ENCODE assay signal across 1 cellular context in the genomic region with DNA sequence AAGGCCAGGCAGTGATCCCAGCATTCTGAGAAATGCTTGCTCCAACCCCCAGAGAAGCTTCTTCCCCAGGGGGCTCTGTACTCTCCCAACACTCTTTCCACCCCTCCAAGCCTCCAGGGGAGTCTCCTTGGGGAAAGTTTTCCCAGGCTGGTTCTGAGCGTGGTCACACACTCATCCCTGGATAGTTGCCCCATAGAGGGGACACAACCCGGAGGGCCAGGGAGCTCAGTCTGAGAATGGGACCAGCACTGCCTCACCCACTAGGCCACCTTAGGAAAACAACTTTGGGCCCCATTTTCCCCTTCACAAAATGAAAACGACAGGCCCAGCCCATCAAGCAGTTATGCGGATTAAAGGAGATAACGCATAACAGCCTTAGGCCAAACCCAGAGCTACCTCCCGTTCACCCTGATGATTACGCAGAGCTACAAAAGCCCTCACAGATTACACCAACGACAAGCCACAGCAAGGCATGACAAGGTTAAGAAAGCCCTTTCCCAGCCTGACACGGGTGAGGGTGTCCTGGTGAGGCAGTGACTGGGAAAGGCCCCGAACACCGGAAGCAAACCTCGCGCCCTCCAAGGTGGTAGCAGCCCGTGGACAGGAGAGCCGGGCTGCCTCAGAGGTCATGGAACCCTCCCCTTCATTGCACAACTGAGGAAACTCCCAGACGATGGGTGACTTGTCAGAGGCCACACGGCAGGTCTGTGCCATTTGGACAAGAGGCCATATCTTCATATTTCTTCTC.
TF ChIP-seq lines count a peak whose summit lies in the region.

No MANE protein-coding gene starts in this region.

TF ChIP-seq in K562, 482 proteins besides CTCF, POLR2A, EP300 and RAD21 (continued from another document and continues in another):
- TF ChIP-seq, protein P1, sequence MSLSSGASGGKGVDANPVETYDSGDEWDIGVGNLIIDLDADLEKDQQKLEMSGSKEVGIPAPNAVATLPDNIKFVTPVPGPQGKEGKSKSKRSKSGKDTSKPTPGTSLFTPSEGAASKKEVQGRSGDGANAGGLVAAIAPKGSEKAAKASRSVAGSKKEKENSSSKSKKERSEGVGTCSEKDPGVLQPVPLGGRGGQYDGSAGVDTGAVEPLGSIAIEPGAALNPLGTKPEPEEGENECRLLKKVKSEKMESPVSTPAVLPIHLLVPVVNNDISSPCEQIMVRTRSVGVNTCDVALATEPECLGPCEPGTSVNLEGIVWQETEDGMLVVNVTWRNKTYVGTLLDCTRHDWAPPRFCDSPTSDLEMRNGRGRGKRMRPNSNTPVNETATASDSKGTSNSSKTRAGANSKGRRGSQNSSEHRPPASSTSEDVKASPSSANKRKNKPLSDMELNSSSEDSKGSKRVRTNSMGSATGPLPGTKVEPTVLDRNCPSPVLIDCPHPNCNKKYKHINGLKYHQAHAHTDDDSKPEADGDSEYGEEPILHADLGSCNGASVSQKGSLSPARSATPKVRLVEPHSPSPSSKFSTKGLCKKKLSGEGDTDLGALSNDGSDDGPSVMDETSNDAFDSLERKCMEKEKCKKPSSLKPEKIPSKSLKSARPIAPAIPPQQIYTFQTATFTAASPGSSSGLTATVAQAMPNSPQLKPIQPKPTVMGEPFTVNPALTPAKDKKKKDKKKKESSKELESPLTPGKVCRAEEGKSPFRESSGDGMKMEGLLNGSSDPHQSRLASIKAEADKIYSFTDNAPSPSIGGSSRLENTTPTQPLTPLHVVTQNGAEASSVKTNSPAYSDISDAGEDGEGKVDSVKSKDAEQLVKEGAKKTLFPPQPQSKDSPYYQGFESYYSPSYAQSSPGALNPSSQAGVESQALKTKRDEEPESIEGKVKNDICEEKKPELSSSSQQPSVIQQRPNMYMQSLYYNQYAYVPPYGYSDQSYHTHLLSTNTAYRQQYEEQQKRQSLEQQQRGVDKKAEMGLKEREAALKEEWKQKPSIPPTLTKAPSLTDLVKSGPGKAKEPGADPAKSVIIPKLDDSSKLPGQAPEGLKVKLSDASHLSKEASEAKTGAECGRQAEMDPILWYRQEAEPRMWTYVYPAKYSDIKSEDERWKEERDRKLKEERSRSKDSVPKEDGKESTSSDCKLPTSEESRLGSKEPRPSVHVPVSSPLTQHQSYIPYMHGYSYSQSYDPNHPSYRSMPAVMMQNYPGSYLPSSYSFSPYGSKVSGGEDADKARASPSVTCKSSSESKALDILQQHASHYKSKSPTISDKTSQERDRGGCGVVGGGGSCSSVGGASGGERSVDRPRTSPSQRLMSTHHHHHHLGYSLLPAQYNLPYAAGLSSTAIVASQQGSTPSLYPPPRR (CRISPR knock-in tag; IDR thresholded peaks at IDR 0.05; ENCODE audit: borderline replicate concordance): no peak
- TF ChIP-seq, protein P2, sequence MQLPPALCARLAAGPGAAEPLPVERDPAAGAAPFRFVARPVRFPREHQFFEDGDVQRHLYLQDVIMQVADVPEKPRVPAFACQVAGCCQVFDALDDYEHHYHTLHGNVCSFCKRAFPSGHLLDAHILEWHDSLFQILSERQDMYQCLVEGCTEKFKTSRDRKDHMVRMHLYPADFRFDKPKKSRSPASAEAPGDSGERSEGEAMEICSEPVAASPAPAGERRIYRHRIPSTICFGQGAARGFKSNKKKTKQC (CRISPR knock-in tag; IDR thresholded peaks at IDR 0.05): no peak
- 0 out of 2 replicates have a peak, but pooled peaks have one; percentile 51 for TF ChIP-seq SMARCE1 (IDR thresholded peaks at IDR 0.05)
- TF ChIP-seq NRF1 (conservative IDR thresholded peaks at IDR 0.05 in 1 of 2, IDR thresholded peaks at IDR 0.05 in 1 of 2): 0 out of 4 replicates have a peak, but pooled peaks of 1 of the 2 experiments have one; percentile 21
- peak; percentile 89 for TF ChIP-seq L3MBTL2 (IDR thresholded peaks at IDR 0.05)
- peak; percentile 77; the same call in 1 of the 2 replicates for TF ChIP-seq POLR2H (tag; IDR thresholded peaks at IDR 0.05; ENCODE audit: low read depth)
- peak; percentile 23; the same call in 1 of the 2 replicates for TF ChIP-seq MYC (IDR thresholded peaks at IDR 0.05; ENCODE audit: low read depth, low read length)
- TF ChIP-seq MYC (CRISPR knock-in tag; IDR thresholded peaks at IDR 0.05; ENCODE audit: borderline replicate concordance, low read depth): peak; percentile 60; the same call in 1 of the 2 replicates
- no peak for TF ChIP-seq MCM5 (IDR thresholded peaks at IDR 0.05; ENCODE audit: low read depth)
- TF ChIP-seq, protein P3, sequence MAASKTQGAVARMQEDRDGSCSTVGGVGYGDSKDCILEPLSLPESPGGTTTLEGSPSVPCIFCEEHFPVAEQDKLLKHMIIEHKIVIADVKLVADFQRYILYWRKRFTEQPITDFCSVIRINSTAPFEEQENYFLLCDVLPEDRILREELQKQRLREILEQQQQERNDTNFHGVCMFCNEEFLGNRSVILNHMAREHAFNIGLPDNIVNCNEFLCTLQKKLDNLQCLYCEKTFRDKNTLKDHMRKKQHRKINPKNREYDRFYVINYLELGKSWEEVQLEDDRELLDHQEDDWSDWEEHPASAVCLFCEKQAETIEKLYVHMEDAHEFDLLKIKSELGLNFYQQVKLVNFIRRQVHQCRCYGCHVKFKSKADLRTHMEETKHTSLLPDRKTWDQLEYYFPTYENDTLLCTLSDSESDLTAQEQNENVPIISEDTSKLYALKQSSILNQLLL (CRISPR knock-in tag; IDR thresholded peaks at IDR 0.05; ENCODE audit: borderline replicate concordance): no peak
- peak; percentile 84; the same call in 1 of the 2 replicates for TF ChIP-seq KLF6 (CRISPR knock-in tag; IDR thresholded peaks at IDR 0.05; ENCODE audit: borderline replicate concordance)
- TF ChIP-seq DIDO1 (tag; IDR thresholded peaks at IDR 0.05; ENCODE audit: low read depth): no peak
- TF ChIP-seq CBX1 (IDR thresholded peaks at IDR 0.05; ENCODE audit: low read depth): no peak
- peak; percentile 83; the same call in 1 of the 2 replicates for TF ChIP-seq ZNF197 (CRISPR knock-in tag; IDR thresholded peaks at IDR 0.05; ENCODE audit: low read depth)
- TF ChIP-seq KDM1A (IDR thresholded peaks at IDR 0.05): peak; percentile 49 to 58; a peak in 2 of 4 replicates
- TF ChIP-seq CAMTA2 (CRISPR knock-in tag; conservative IDR thresholded peaks at IDR 0.05): no peak
- TF ChIP-seq CREB1 (IDR thresholded peaks at IDR 0.05): peak; percentile 14; the same call in 1 of the 2 replicates
- no peak; the same call in 1 of the 2 replicates for TF ChIP-seq CREB1 (CRISPR knock-in tag; IDR thresholded peaks at IDR 0.05)
- peak; percentile 29; the same call in 1 of the 2 replicates for TF ChIP-seq MBD2 (IDR thresholded peaks at IDR 0.05; ENCODE audit: borderline replicate concordance, low read depth)
- TF ChIP-seq ESRRB (CRISPR knock-in tag; IDR thresholded peaks at IDR 0.05; ENCODE audit: borderline replicate concordance): no peak; the same call in 1 of the 2 replicates
- TF ChIP-seq BMI1 (IDR thresholded peaks at IDR 0.05; ENCODE audit: low read length): no peak
- TF ChIP-seq NR2C2 (CRISPR knock-in tag; IDR thresholded peaks at IDR 0.05): peak; percentile 13; the same call in 1 of the 2 replicates
- peak; percentile 94 for TF ChIP-seq NR2C2 (tag; IDR thresholded peaks at IDR 0.05)
- no peak for TF ChIP-seq ZKSCAN3 (CRISPR knock-in tag; IDR thresholded peaks at IDR 0.05)
- TF ChIP-seq SIX5 (IDR thresholded peaks at IDR 0.05; ENCODE audit: borderline replicate concordance in 1 of 2, insufficient read depth in 1 of 2, low read depth in 1 of 2, low read length in 2 of 2): no peak
- no peak for TF ChIP-seq SREBF2 (CRISPR knock-in tag; IDR thresholded peaks at IDR 0.05)
- TF ChIP-seq HDAC8 (tag; IDR thresholded peaks at IDR 0.05): peak; percentile 76; the same call in 1 of the 2 replicates
- TF ChIP-seq HNRNPLL (IDR thresholded peaks at IDR 0.05; ENCODE audit: low read depth, low read length, poor library complexity, severe bottlenecking): no peak
- no peak for TF ChIP-seq ZNF551 (CRISPR knock-in tag; IDR thresholded peaks at IDR 0.05)
- TF ChIP-seq, protein P4, sequence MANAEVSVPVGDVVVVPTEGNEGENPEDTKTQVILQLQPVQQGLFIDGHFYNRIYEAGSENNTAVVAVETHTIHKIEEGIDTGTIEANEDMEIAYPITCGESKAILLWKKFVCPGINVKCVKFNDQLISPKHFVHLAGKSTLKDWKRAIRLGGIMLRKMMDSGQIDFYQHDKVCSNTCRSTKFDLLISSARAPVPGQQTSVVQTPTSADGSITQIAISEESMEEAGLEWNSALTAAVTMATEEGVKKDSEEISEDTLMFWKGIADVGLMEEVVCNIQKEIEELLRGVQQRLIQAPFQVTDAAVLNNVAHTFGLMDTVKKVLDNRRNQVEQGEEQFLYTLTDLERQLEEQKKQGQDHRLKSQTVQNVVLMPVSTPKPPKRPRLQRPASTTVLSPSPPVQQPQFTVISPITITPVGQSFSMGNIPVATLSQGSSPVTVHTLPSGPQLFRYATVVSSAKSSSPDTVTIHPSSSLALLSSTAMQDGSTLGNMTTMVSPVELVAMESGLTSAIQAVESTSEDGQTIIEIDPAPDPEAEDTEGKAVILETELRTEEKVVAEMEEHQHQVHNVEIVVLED (CRISPR knock-in tag; IDR thresholded peaks at IDR 0.05): peak; percentile 17; the same call in 1 of the 2 replicates
- TF ChIP-seq SRSF3 (IDR thresholded peaks at IDR 0.05; ENCODE audit: insufficient read depth, low read length): no peak
- TF ChIP-seq, protein P5, sequence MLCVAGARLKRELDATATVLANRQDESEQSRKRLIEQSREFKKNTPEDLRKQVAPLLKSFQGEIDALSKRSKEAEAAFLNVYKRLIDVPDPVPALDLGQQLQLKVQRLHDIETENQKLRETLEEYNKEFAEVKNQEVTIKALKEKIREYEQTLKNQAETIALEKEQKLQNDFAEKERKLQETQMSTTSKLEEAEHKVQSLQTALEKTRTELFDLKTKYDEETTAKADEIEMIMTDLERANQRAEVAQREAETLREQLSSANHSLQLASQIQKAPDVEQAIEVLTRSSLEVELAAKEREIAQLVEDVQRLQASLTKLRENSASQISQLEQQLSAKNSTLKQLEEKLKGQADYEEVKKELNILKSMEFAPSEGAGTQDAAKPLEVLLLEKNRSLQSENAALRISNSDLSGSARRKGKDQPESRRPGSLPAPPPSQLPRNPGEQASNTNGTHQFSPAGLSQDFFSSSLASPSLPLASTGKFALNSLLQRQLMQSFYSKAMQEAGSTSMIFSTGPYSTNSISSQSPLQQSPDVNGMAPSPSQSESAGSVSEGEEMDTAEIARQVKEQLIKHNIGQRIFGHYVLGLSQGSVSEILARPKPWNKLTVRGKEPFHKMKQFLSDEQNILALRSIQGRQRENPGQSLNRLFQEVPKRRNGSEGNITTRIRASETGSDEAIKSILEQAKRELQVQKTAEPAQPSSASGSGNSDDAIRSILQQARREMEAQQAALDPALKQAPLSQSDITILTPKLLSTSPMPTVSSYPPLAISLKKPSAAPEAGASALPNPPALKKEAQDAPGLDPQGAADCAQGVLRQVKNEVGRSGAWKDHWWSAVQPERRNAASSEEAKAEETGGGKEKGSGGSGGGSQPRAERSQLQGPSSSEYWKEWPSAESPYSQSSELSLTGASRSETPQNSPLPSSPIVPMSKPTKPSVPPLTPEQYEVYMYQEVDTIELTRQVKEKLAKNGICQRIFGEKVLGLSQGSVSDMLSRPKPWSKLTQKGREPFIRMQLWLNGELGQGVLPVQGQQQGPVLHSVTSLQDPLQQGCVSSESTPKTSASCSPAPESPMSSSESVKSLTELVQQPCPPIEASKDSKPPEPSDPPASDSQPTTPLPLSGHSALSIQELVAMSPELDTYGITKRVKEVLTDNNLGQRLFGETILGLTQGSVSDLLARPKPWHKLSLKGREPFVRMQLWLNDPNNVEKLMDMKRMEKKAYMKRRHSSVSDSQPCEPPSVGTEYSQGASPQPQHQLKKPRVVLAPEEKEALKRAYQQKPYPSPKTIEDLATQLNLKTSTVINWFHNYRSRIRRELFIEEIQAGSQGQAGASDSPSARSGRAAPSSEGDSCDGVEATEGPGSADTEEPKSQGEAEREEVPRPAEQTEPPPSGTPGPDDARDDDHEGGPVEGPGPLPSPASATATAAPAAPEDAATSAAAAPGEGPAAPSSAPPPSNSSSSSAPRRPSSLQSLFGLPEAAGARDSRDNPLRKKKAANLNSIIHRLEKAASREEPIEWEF (CRISPR knock-in tag; IDR thresholded peaks at IDR 0.05): peak; percentile 75; the same call in 1 of the 2 replicates
- TF ChIP-seq ZNF644 (tag; IDR thresholded peaks at IDR 0.05; ENCODE audit: low read depth): peak; percentile 85; the same call in 1 of the 2 replicates
- 0 out of 2 replicates have a peak, but pooled peaks have one; percentile 82 for TF ChIP-seq ZNF311 (CRISPR knock-in tag; IDR thresholded peaks at IDR 0.05)
- peak; percentile 5; the same call in 1 of the 2 replicates for TF ChIP-seq MTA2 (IDR thresholded peaks at IDR 0.05; ENCODE audit: low read depth)
- TF ChIP-seq TOE1 (IDR thresholded peaks at IDR 0.05; ENCODE audit: borderline replicate concordance): peak; percentile 49; the same call in 1 of the 2 replicates
- TF ChIP-seq TOE1 (CRISPR knock-in tag; IDR thresholded peaks at IDR 0.05; ENCODE audit: borderline replicate concordance, low read depth): no peak
- no peak for TF ChIP-seq ZNF140 (CRISPR knock-in tag; IDR thresholded peaks at IDR 0.05)
- 0 out of 4 replicates have a peak, but pooled peaks of 1 of the 2 experiments have one; percentile 44 for TF ChIP-seq TEAD1 (CRISPR knock-in tag; IDR thresholded peaks at IDR 0.05)
- TF ChIP-seq GTF2E2 (tag; IDR thresholded peaks at IDR 0.05): peak; percentile 69; the same call in 1 of the 2 replicates
- TF ChIP-seq SOX6 (IDR thresholded peaks at IDR 0.05): 0 out of 2 replicates have a peak, but pooled peaks have one; percentile 43
- TF ChIP-seq, protein P6, sequence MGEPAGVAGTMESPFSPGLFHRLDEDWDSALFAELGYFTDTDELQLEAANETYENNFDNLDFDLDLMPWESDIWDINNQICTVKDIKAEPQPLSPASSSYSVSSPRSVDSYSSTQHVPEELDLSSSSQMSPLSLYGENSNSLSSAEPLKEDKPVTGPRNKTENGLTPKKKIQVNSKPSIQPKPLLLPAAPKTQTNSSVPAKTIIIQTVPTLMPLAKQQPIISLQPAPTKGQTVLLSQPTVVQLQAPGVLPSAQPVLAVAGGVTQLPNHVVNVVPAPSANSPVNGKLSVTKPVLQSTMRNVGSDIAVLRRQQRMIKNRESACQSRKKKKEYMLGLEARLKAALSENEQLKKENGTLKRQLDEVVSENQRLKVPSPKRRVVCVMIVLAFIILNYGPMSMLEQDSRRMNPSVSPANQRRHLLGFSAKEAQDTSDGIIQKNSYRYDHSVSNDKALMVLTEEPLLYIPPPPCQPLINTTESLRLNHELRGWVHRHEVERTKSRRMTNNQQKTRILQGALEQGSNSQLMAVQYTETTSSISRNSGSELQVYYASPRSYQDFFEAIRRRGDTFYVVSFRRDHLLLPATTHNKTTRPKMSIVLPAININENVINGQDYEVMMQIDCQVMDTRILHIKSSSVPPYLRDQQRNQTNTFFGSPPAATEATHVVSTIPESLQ (CRISPR knock-in tag; IDR thresholded peaks at IDR 0.05): no peak
- TF ChIP-seq, protein P7, sequence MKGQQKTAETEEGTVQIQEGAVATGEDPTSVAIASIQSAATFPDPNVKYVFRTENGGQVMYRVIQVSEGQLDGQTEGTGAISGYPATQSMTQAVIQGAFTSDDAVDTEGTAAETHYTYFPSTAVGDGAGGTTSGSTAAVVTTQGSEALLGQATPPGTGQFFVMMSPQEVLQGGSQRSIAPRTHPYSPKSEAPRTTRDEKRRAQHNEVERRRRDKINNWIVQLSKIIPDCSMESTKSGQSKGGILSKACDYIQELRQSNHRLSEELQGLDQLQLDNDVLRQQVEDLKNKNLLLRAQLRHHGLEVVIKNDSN (CRISPR knock-in tag; IDR thresholded peaks at IDR 0.05): no peak
- TF ChIP-seq KLF13 (tag; IDR thresholded peaks at IDR 0.05; ENCODE audit: borderline replicate concordance, low read depth): 0 out of 2 replicates have a peak, but pooled peaks have one; percentile 61
- TF ChIP-seq, protein P8, sequence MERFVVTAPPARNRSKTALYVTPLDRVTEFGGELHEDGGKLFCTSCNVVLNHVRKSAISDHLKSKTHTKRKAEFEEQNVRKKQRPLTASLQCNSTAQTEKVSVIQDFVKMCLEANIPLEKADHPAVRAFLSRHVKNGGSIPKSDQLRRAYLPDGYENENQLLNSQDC (CRISPR knock-in tag; IDR thresholded peaks at IDR 0.05): no peak
- no peak for TF ChIP-seq NR1H2 (CRISPR knock-in tag; IDR thresholded peaks at IDR 0.05)
